In the genomic region with DNA sequence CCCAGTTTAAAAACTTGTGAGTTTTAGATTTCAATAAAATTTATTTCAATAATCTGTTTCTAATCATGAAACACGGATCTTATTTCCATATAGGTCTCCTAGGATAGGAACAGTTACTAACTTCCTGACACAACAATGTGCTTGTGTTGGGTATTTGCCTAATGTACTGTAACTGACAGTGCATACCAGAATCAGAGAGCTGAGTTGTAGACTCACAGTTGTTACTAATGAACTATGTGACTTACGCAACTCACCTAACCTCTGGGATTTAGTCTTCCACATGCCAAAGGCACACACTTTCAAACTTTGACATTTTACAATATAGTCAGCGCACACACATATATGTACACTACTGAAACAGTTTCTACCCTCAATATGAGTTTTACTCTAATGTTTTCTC, we compare ENCODE assay signal across 2 cellular contexts.
A peak's percentile ranks its signal among the peaks of the same experiment; 100 is the strongest.
TF ChIP-seq lines count a peak whose summit lies in the region.

No MANE protein-coding gene starts in this region.

TF ChIP-seq in H1, 55 proteins besides CTCF, POLR2A, EP300 and RAD21:
- TF ChIP-seq CEBPB (IDR thresholded peaks at IDR 0.05; ENCODE audit: low read depth, low read length) (peak; percentile 77), FOSL1 (IDR thresholded peaks at IDR 0.05; ENCODE audit: insufficient read depth, low read depth, low read length) (no peak)
TF ChIP-seq in H1: peak in this region for 1.

TF ChIP-seq in HepG2, 621 proteins besides CTCF, POLR2A, EP300 and RAD21 (continues in another document):
- TF ChIP-seq, protein P1, sequence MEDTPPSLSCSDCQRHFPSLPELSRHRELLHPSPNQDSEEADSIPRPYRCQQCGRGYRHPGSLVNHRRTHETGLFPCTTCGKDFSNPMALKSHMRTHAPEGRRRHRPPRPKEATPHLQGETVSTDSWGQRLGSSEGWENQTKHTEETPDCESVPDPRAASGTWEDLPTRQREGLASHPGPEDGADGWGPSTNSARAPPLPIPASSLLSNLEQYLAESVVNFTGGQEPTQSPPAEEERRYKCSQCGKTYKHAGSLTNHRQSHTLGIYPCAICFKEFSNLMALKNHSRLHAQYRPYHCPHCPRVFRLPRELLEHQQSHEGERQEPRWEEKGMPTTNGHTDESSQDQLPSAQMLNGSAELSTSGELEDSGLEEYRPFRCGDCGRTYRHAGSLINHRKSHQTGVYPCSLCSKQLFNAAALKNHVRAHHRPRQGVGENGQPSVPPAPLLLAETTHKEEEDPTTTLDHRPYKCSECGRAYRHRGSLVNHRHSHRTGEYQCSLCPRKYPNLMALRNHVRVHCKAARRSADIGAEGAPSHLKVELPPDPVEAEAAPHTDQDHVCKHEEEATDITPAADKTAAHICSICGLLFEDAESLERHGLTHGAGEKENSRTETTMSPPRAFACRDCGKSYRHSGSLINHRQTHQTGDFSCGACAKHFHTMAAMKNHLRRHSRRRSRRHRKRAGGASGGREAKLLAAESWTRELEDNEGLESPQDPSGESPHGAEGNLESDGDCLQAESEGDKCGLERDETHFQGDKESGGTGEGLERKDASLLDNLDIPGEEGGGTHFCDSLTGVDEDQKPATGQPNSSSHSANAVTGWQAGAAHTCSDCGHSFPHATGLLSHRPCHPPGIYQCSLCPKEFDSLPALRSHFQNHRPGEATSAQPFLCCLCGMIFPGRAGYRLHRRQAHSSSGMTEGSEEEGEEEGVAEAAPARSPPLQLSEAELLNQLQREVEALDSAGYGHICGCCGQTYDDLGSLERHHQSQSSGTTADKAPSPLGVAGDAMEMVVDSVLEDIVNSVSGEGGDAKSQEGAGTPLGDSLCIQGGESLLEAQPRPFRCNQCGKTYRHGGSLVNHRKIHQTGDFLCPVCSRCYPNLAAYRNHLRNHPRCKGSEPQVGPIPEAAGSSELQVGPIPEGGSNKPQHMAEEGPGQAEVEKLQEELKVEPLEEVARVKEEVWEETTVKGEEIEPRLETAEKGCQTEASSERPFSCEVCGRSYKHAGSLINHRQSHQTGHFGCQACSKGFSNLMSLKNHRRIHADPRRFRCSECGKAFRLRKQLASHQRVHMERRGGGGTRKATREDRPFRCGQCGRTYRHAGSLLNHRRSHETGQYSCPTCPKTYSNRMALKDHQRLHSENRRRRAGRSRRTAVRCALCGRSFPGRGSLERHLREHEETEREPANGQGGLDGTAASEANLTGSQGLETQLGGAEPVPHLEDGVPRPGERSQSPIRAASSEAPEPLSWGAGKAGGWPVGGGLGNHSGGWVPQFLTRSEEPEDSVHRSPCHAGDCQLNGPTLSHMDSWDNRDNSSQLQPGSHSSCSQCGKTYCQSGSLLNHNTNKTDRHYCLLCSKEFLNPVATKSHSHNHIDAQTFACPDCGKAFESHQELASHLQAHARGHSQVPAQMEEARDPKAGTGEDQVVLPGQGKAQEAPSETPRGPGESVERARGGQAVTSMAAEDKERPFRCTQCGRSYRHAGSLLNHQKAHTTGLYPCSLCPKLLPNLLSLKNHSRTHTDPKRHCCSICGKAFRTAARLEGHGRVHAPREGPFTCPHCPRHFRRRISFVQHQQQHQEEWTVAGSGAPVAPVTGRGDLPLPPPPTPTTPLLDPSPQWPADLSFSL (CRISPR knock-in tag; IDR thresholded peaks at IDR 0.05), result peak; percentile 95
- TF ChIP-seq YEATS4 (CRISPR knock-in tag; IDR thresholded peaks at IDR 0.05; ENCODE audit: borderline replicate concordance), result no peak
- TF ChIP-seq, protein P2, sequence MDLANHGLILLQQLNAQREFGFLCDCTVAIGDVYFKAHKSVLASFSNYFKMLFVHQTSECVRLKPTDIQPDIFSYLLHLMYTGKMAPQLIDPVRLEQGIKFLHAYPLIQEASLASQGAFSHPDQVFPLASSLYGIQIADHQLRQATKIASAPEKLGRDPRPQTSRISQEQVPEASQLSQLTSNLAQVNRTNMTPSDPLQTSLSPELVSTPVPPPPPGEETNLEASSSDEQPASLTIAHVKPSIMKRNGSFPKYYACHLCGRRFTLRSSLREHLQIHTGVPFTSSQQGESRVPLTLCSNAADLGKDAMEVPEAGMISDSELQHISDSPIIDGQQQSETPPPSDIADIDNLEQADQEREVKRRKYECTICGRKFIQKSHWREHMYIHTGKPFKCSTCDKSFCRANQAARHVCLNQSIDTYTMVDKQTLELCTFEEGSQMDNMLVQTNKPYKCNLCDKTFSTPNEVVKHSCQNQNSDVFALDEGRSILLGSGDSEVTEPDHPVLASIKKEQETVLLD (CRISPR knock-in tag; IDR thresholded peaks at IDR 0.05; ENCODE audit: low read depth), result no peak
- TF ChIP-seq FOXK1 (CRISPR knock-in tag; IDR thresholded peaks at IDR 0.05; ENCODE audit: borderline replicate concordance, low read depth), result peak; percentile 28; the same call in 1 of the 2 replicates
- TF ChIP-seq, protein P3, sequence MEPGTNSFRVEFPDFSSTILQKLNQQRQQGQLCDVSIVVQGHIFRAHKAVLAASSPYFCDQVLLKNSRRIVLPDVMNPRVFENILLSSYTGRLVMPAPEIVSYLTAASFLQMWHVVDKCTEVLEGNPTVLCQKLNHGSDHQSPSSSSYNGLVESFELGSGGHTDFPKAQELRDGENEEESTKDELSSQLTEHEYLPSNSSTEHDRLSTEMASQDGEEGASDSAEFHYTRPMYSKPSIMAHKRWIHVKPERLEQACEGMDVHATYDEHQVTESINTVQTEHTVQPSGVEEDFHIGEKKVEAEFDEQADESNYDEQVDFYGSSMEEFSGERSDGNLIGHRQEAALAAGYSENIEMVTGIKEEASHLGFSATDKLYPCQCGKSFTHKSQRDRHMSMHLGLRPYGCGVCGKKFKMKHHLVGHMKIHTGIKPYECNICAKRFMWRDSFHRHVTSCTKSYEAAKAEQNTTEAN (CRISPR knock-in tag; conservative IDR thresholded peaks at IDR 0.05), result 0 out of 2 replicates have a peak, but pooled peaks have one; percentile 51
- TF ChIP-seq MIER3 (CRISPR knock-in tag; IDR thresholded peaks at IDR 0.05; ENCODE audit: borderline replicate concordance), result peak; percentile 62; the same call in 1 of the 2 replicates
- TF ChIP-seq ZKSCAN8 (CRISPR knock-in tag; IDR thresholded peaks at IDR 0.05; ENCODE audit: borderline replicate concordance), result peak; percentile 64; the same call in 1 of the 2 replicates
- TF ChIP-seq SMC3 (IDR thresholded peaks at IDR 0.05; ENCODE audit: low read length), result peak; percentile 24; the same call in 1 of the 2 replicates
- peak; percentile 27; the same call in 1 of the 2 replicates for TF ChIP-seq FOSL2 (CRISPR knock-in tag; IDR thresholded peaks at IDR 0.05)
- TF ChIP-seq, protein P4, sequence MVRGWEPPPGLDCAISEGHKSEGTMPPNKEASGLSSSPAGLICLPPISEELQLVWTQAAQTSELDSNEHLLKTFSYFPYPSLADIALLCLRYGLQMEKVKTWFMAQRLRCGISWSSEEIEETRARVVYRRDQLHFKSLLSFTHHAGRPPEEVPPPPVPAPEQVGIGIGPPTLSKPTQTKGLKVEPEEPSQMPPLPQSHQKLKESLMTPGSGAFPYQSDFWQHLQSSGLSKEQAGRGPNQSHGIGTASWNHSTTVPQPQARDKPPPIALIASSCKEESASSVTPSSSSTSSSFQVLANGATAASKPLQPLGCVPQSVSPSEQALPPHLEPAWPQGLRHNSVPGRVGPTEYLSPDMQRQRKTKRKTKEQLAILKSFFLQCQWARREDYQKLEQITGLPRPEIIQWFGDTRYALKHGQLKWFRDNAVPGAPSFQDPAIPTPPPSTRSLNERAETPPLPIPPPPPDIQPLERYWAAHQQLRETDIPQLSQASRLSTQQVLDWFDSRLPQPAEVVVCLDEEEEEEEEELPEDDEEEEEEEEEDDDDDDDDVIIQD (CRISPR knock-in tag; IDR thresholded peaks at IDR 0.05; ENCODE audit: low read depth), result peak; percentile 92; the same call in 1 of the 2 replicates
- TF ChIP-seq, protein P5, sequence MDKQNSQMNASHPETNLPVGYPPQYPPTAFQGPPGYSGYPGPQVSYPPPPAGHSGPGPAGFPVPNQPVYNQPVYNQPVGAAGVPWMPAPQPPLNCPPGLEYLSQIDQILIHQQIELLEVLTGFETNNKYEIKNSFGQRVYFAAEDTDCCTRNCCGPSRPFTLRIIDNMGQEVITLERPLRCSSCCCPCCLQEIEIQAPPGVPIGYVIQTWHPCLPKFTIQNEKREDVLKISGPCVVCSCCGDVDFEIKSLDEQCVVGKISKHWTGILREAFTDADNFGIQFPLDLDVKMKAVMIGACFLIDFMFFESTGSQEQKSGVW (CRISPR knock-in tag; IDR thresholded peaks at IDR 0.05; ENCODE audit: borderline replicate concordance), result no peak
- TF ChIP-seq BCL6 (CRISPR knock-in tag; IDR thresholded peaks at IDR 0.05), result peak; percentile 48; the same call in 1 of the 2 replicates
- TF ChIP-seq KAT8 (CRISPR knock-in tag; IDR thresholded peaks at IDR 0.05), result peak; percentile 53
- peak; percentile 68; the same call in 1 of the 2 replicates for TF ChIP-seq ZNF3 (CRISPR knock-in tag; IDR thresholded peaks at IDR 0.05)
- TF ChIP-seq, protein P6, sequence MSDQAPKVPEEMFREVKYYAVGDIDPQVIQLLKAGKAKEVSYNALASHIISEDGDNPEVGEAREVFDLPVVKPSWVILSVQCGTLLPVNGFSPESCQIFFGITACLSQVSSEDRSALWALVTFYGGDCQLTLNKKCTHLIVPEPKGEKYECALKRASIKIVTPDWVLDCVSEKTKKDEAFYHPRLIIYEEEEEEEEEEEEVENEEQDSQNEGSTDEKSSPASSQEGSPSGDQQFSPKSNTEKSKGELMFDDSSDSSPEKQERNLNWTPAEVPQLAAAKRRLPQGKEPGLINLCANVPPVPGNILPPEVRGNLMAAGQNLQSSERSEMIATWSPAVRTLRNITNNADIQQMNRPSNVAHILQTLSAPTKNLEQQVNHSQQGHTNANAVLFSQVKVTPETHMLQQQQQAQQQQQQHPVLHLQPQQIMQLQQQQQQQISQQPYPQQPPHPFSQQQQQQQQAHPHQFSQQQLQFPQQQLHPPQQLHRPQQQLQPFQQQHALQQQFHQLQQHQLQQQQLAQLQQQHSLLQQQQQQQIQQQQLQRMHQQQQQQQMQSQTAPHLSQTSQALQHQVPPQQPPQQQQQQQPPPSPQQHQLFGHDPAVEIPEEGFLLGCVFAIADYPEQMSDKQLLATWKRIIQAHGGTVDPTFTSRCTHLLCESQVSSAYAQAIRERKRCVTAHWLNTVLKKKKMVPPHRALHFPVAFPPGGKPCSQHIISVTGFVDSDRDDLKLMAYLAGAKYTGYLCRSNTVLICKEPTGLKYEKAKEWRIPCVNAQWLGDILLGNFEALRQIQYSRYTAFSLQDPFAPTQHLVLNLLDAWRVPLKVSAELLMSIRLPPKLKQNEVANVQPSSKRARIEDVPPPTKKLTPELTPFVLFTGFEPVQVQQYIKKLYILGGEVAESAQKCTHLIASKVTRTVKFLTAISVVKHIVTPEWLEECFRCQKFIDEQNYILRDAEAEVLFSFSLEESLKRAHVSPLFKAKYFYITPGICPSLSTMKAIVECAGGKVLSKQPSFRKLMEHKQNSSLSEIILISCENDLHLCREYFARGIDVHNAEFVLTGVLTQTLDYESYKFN (CRISPR knock-in tag; conservative IDR thresholded peaks at IDR 0.05), result peak; percentile 46
- TF ChIP-seq RARA (CRISPR knock-in tag; IDR thresholded peaks at IDR 0.05), result peak; percentile 36; the same call in 1 of the 2 replicates
- peak; percentile 58; the same call in 1 of the 2 replicates for TF ChIP-seq ZNF614 (CRISPR knock-in tag; IDR thresholded peaks at IDR 0.05; ENCODE audit: borderline replicate concordance)
- TF ChIP-seq CENPT (CRISPR knock-in tag; IDR thresholded peaks at IDR 0.05; ENCODE audit: low read depth), result no peak
- TF ChIP-seq ZNF367 (CRISPR knock-in tag; IDR thresholded peaks at IDR 0.05; ENCODE audit: borderline replicate concordance), result no peak
- TF ChIP-seq, protein P7, sequence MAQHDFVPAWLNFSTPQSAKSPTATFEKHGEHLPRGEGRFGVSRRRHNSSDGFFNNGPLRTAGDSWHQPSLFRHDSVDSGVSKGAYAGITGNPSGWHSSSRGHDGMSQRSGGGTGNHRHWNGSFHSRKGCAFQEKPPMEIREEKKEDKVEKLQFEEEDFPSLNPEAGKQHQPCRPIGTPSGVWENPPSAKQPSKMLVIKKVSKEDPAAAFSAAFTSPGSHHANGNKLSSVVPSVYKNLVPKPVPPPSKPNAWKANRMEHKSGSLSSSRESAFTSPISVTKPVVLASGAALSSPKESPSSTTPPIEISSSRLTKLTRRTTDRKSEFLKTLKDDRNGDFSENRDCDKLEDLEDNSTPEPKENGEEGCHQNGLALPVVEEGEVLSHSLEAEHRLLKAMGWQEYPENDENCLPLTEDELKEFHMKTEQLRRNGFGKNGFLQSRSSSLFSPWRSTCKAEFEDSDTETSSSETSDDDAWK (CRISPR knock-in tag; IDR thresholded peaks at IDR 0.05), result no peak
- 0 out of 2 replicates have a peak, but pooled peaks have one; percentile 40 for TF ChIP-seq HMG20A (CRISPR knock-in tag; IDR thresholded peaks at IDR 0.05; ENCODE audit: borderline replicate concordance)
- TF ChIP-seq CENPX (CRISPR knock-in tag; IDR thresholded peaks at IDR 0.05), result no peak
- TF ChIP-seq HDAC1 (CRISPR knock-in tag; IDR thresholded peaks at IDR 0.05), result 0 out of 2 replicates have a peak, but pooled peaks have one; percentile 34
- TF ChIP-seq MEIS1 (CRISPR knock-in tag; IDR thresholded peaks at IDR 0.05; ENCODE audit: borderline replicate concordance), result no peak
- TF ChIP-seq, protein P8, sequence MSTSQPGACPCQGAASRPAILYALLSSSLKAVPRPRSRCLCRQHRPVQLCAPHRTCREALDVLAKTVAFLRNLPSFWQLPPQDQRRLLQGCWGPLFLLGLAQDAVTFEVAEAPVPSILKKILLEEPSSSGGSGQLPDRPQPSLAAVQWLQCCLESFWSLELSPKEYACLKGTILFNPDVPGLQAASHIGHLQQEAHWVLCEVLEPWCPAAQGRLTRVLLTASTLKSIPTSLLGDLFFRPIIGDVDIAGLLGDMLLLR (CRISPR knock-in tag; IDR thresholded peaks at IDR 0.05), result no peak
- peak; percentile 97 for TF ChIP-seq CEBPG (CRISPR knock-in tag; IDR thresholded peaks at IDR 0.05)
- TF ChIP-seq, protein P9, sequence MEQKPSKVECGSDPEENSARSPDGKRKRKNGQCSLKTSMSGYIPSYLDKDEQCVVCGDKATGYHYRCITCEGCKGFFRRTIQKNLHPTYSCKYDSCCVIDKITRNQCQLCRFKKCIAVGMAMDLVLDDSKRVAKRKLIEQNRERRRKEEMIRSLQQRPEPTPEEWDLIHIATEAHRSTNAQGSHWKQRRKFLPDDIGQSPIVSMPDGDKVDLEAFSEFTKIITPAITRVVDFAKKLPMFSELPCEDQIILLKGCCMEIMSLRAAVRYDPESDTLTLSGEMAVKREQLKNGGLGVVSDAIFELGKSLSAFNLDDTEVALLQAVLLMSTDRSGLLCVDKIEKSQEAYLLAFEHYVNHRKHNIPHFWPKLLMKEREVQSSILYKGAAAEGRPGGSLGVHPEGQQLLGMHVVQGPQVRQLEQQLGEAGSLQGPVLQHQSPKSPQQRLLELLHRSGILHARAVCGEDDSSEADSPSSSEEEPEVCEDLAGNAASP (CRISPR knock-in tag; IDR thresholded peaks at IDR 0.05; ENCODE audit: borderline replicate concordance), result no peak
- TF ChIP-seq FOXA3 (CRISPR knock-in tag; IDR thresholded peaks at IDR 0.05), result peak; percentile 71
- no peak for TF ChIP-seq FOXA1 (IDR thresholded peaks at IDR 0.05)
- 0 out of 2 replicates have a peak, but pooled peaks have one; percentile 21 for TF ChIP-seq FOXA1 (CRISPR knock-in tag; IDR thresholded peaks at IDR 0.05)
- no peak for TF ChIP-seq ZNF615 (CRISPR knock-in tag; IDR thresholded peaks at IDR 0.05; ENCODE audit: borderline replicate concordance)
- TF ChIP-seq ZNF326 (CRISPR knock-in tag; IDR thresholded peaks at IDR 0.05; ENCODE audit: borderline replicate concordance), result no peak
- TF ChIP-seq ISX (CRISPR knock-in tag; conservative IDR thresholded peaks at IDR 0.05), result no peak
- no peak for TF ChIP-seq ZNF878 (CRISPR knock-in tag; IDR thresholded peaks at IDR 0.05)
- TF ChIP-seq ZFP36L2 (CRISPR knock-in tag; IDR thresholded peaks at IDR 0.05), result no peak
- no peak for TF ChIP-seq SNAPC2 (CRISPR knock-in tag; IDR thresholded peaks at IDR 0.05)
- no peak for TF ChIP-seq GZF1 (CRISPR knock-in tag; IDR thresholded peaks at IDR 0.05)
- peak; percentile 67 for TF ChIP-seq HNF4A (CRISPR knock-in tag; IDR thresholded peaks at IDR 0.05)
- TF ChIP-seq ZNF12 (CRISPR knock-in tag; IDR thresholded peaks at IDR 0.05), result peak; percentile 64; the same call in 1 of the 2 replicates
- TF ChIP-seq SOX13 (IDR thresholded peaks at IDR 0.05), result no peak
- peak in 1 of 2 experiments; percentile 71; a peak in 2 of 4 replicates for TF ChIP-seq SOX13 (CRISPR knock-in tag; conservative IDR thresholded peaks at IDR 0.05 in 1 of 2, IDR thresholded peaks at IDR 0.05 in 1 of 2)
